16 cellular contexts compared by ENCODE assay signal in the genomic region with DNA sequence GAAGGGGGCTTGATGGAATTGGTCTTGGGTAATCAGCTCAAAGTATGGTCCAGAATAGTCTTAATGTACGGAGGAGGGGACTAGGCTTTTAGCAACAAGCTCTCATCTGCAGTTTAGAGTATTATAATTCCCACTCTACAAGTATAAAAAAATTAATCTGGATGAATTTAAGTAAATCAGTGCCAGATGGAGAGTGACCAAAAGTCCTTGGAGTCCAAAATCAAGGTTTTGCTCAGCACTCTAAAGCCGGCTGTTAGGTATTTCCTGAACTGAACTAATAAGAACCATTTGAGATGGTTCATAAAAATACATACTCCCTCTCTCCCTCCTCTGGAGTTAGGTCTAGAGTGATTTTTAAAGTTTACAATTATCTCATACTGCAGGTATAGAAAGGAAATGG. TPM values are rescaled to one million over a fixed set of nuclear protein-coding genes. Genes with fewer than 3 reads are reported as not detected.
DNase-seq lines count a peak whose midpoint lies in the region; TF ChIP-seq lines count a peak whose summit lies in the region.
"Had no signal": no experiment of that assay in that cellular context is flagged by ENCODE, and none has a peak within 500 bp of the region (broad histone marks: within the 10 kb centered on the region; RNA-seq: fewer than 3 reads in every experiment).

No MANE protein-coding gene starts in this region.

- H3K4me1 Mint-ChIP-seq in nephron, result peaks cover 11% of the 10 kb centered on the region
- H3K4me1 Mint-ChIP-seq: CD14-positive monocyte had no signal

- H2AFZ ChIP-seq in smooth muscle cell (ENCODE audit: low read depth), result no peak overlapping the region

- no peaks in the 10 kb centered on the region for H3K4me1 ChIP-seq in smooth muscle cell (ENCODE audit: low read depth)
- H3K4me1 ChIP-seq: A549 had no signal

- peak overlapping the region in 2 of 3 experiments; percentile 1 to 59 for H3K27ac Mint-ChIP-seq in nephron
- H3K27ac Mint-ChIP-seq: CD8-positive, alpha-beta T cell had no signal

- H3K79me2 ChIP-seq in smooth muscle cell (ENCODE audit: low read depth), result no peaks in the 10 kb centered on the region

- H3K27ac ChIP-seq in smooth muscle cell (ENCODE audit: low read depth), result no peak overlapping the region
- H3K27ac ChIP-seq: A549, HL-60 had no signal

- WGBS in smooth muscle cell (ENCODE audit: low lambda C conversion rate), result 95% methylated on average over 2 of the region's 2 CpGs

- no peaks in the 10 kb centered on the region for H3K27me3 ChIP-seq in smooth muscle cell (ENCODE audit: low read depth)

- no peak for TF ChIP-seq CTCF in AG10803 (conservative IDR thresholded peaks at IDR 0.05; ENCODE audit: low read length)
- TF ChIP-seq CTCF in nephron (IDR thresholded peaks at IDR 0.05; ENCODE audit: unreplicated experiment in 3 of 3), result no peak
- TF ChIP-seq CTCF in smooth muscle cell (IDR thresholded peaks at IDR 0.05; ENCODE audit: borderline replicate concordance, insufficient read depth, poor library complexity, severe bottlenecking), result no peak

- H3K36me3 ChIP-seq in smooth muscle cell (ENCODE audit: low read depth), result no peaks in the 10 kb centered on the region
- H3K36me3 ChIP-seq: HAP-1 had no signal

- no peaks in the 10 kb centered on the region for H4K20me1 ChIP-seq in smooth muscle cell (ENCODE audit: low read depth)

- H3K4me3 Mint-ChIP-seq in nephron, result no peak overlapping the region
- H3K4me3 Mint-ChIP-seq: CD14-positive monocyte; CD8-positive, alpha-beta T cell had no signal

- no peak overlapping the region for H3K4me2 ChIP-seq in smooth muscle cell
- H3K4me2 ChIP-seq: A549 had no signal

- no peaks in the 10 kb centered on the region for H3F3A ChIP-seq in smooth muscle cell (ENCODE audit: low read depth)

- H3K27me3 Mint-ChIP-seq in nephron (ENCODE audit: low read depth), result no peaks in the 10 kb centered on the region

- H3K4me3 ChIP-seq in AG10803 (ENCODE audit: low read length) (no peak overlapping the region), smooth muscle cell (no peak overlapping the region)
- H3K4me3 ChIP-seq: A549, HAP-1 had no signal

- in situ Hi-C loops in G401 (cut with HindIII; ENCODE audit: low sequenced_read_pairs), result no loop called here

- no peaks in the 10 kb centered on the region for H3K9me3 ChIP-seq in smooth muscle cell (replicated peaks; ENCODE audit: low read depth)
- H3K9me3 ChIP-seq: A549, HAP-1 had no signal

- no peak overlapping the region for H3K9ac ChIP-seq in smooth muscle cell (ENCODE audit: low read depth)

- peak; percentile 21 for DNase-seq in AG10803 (ENCODE audit: low read depth)
- DNase-seq in G401 (ENCODE audit: low spot score), result peak; percentile 59
- peak; percentile 57 for DNase-seq in cerebellar cortex (ENCODE audit: low spot score)
- no peak for DNase-seq in stimulated activated CD4-positive, alpha-beta T cell treated with anti-CD3 and anti-CD28 coated beads, Interleukin-2, amount 100 ng/mL, for 48 hours
- no peak for DNase-seq in islet precursor cell
- no peak for DNase-seq in smooth muscle cell (lab: John Stamatoyannopoulos, UW; ENCODE audit: unreplicated experiment)
- DNase-seq: CD8-positive, alpha-beta T cell; DMS53 had no signal

- H3K9me3 Mint-ChIP-seq in nephron, result no peaks in the 10 kb centered on the region
- H3K9me3 Mint-ChIP-seq: CD14-positive monocyte; CD8-positive, alpha-beta T cell had no signal

- H3K36me3 Mint-ChIP-seq in nephron (ENCODE audit: low read depth), result no peaks in the 10 kb centered on the region
- H3K36me3 Mint-ChIP-seq: CD14-positive monocyte; CD8-positive, alpha-beta T cell had no signal

RNA-seq across cellular contexts. Expression of a gene that starts 23.7 kb away (rescaled TPM):
- total RNA-seq in G401 (2014; rRNA removed; shearing (Covaris generic)), result 862 and 1,000 TPM in 2 replicates
- 108 and 133 TPM in 2 replicates for total RNA-seq in smooth muscle cell
- 104 and 127 TPM in 2 replicates for polyA plus RNA-seq in smooth muscle cell

RNA-seq across cellular contexts. Expression of a gene that starts 32.5 kb away (rescaled TPM):
- total RNA-seq in G401 (2014; rRNA removed; shearing (Covaris generic)), result not detected in 2 replicates
- not detected in 2 replicates for total RNA-seq in smooth muscle cell
- not detected in 2 replicates for polyA plus RNA-seq in smooth muscle cell
- total RNA-seq: CD8-positive, alpha-beta T cell; H1 had no signal
- polyA plus RNA-seq: A549, AG04450, BJ, H1 had no signal

Comparison
In these comparisons a context has a peak if more than half of its experiments do, and no peak if none do; other contexts are left out.
1. DNase-seq: peak in AG10803 (single experiment), G401 (single experiment) and cerebellar cortex (single experiment); none in stimulated activated CD4-positive, alpha-beta T cell treated with anti-CD3 and anti-CD28 coated beads, Interleukin-2, amount 100 ng/mL, for 48 hours (0 of 2), islet precursor cell (single experiment) and smooth muscle cell (single experiment).